16 cellular contexts compared by ENCODE assay signal in the genomic region with DNA sequence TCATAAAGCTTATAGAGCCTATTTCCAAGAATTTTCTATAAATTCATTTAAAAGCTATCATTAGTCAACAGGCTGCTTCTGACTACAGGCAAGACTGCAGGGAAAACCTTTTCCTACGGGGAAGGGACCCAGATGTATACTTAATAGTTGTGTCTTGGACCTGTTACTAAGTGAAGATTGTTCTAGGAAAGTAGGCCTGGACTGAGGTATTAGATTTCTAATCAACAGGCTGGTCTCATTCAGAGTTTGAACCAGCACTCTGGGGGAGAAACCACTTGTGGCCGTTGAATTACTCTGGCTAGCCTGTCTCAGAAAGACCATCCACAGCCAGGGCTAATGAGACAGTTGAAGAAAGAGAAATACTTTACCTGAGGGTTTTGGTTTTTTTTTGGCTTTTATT.
"Had no signal": no experiment of that assay in that cellular context is flagged by ENCODE, and none has a peak within 500 bp of the region (broad histone marks: within the 10 kb centered on the region; RNA-seq: fewer than 3 reads in every experiment).

No MANE protein-coding gene starts in this region.

- H3K27ac ChIP-seq: pancreas, testis had no signal

- ATAC-seq: activated CD4-positive, alpha-beta T cell treated with anti-CD3 and anti-CD28 coated beads for 36 hours; activated CD8-positive, alpha-beta memory T cell treated with anti-CD3 and anti-CD28 coated beads, Interleukin-2, amount 10 ng/mL, durations not matched to agents 7 days and 5 days; left cardiac atrium; naive thymus-derived CD8-positive, alpha-beta T cell; stimulated activated naive CD8-positive, alpha-beta T cell treated with anti-CD3 and anti-CD28 coated beads, Interleukin-15, amount 100 ng/mL, for 72 hours had no signal

- H3K27ac Mint-ChIP-seq: activated CD4-positive, alpha-beta memory T cell treated with anti-CD3 and anti-CD28 coated beads for 36 hours; activated CD8-positive, alpha-beta memory T cell treated with anti-CD3 and anti-CD28 coated beads, Interleukin-2, amount 10 ng/mL, durations not matched to agents 7 days and 5 days; dendritic cell treated with granulocyte-macrophage colony-stimulating factor and Interleukin-4, amounts not matched to agents 40 ng/mL and 50 ng/mL, for 4 days; memory B cell; T-helper 1 cell treated with Interleukin-12 subunit alpha and Interleukin-12 subunit beta and Interleukin-4 antibody, amounts not matched to agents 30 μg/mL and 1 μg/mL, for 36 hours had no signal

- H3K4me1 Mint-ChIP-seq: activated CD8-positive, alpha-beta memory T cell treated with anti-CD3 and anti-CD28 coated beads, Interleukin-2, amount 10 ng/mL, durations not matched to agents 7 days and 5 days; memory B cell; stimulated activated naive CD8-positive, alpha-beta T cell treated with anti-CD3 and anti-CD28 coated beads, Interleukin-15, amount 100 ng/mL, for 72 hours had no signal

- FAIRE-seq: pancreas had no signal

- H3K27me3 ChIP-seq: pancreas, testis had no signal

- H3K9me3 Mint-ChIP-seq: activated CD4-positive, alpha-beta memory T cell treated with anti-CD3 and anti-CD28 coated beads for 36 hours; dendritic cell treated with granulocyte-macrophage colony-stimulating factor and Interleukin-4, amounts not matched to agents 40 ng/mL and 50 ng/mL, for 4 days; memory B cell; naive thymus-derived CD8-positive, alpha-beta T cell; stimulated activated naive CD8-positive, alpha-beta T cell treated with anti-CD3 and anti-CD28 coated beads, Interleukin-15, amount 100 ng/mL, for 72 hours; T-helper 1 cell treated with Interleukin-12 subunit alpha and Interleukin-12 subunit beta and Interleukin-4 antibody, amounts not matched to agents 30 μg/mL and 1 μg/mL, for 36 hours had no signal

- H3K27me3 Mint-ChIP-seq: activated CD4-positive, alpha-beta memory T cell treated with anti-CD3 and anti-CD28 coated beads for 36 hours; activated CD4-positive, alpha-beta T cell treated with anti-CD3 and anti-CD28 coated beads for 36 hours; activated CD8-positive, alpha-beta memory T cell treated with anti-CD3 and anti-CD28 coated beads, Interleukin-2, amount 10 ng/mL, durations not matched to agents 7 days and 5 days; dendritic cell treated with granulocyte-macrophage colony-stimulating factor and Interleukin-4, amounts not matched to agents 40 ng/mL and 50 ng/mL, for 4 days; naive thymus-derived CD8-positive, alpha-beta T cell; stimulated activated naive CD8-positive, alpha-beta T cell treated with anti-CD3 and anti-CD28 coated beads, Interleukin-15, amount 100 ng/mL, for 72 hours had no signal

- H3K9me3 ChIP-seq: pancreas, testis had no signal

- DNase-seq: activated CD4-positive, alpha-beta memory T cell treated with anti-CD3 and anti-CD28 coated beads for 36 hours; activated CD4-positive, alpha-beta T cell treated with anti-CD3 and anti-CD28 coated beads for 36 hours; activated CD8-positive, alpha-beta memory T cell treated with anti-CD3 and anti-CD28 coated beads, Interleukin-2, amount 10 ng/mL, durations not matched to agents 7 days and 5 days; activated effector memory CD4-positive, alpha-beta T cell treated with anti-CD3 and anti-CD28 coated beads, Interleukin-2, amount 50 U/mL, for 16 hours; activated T-cell treated with anti-CD3 and anti-CD28 coated beads, Interleukin-2, amount 50 U/mL, for 1 hour; aorta; effector memory CD4-positive, alpha-beta T cell; foreskin melanocyte; left cardiac atrium; naive thymus-derived CD8-positive, alpha-beta T cell; pancreas; stimulated activated naive CD8-positive, alpha-beta T cell treated with anti-CD3 and anti-CD28 coated beads, Interleukin-15, amount 100 ng/mL, for 72 hours; testis had no signal

- H3K36me3 ChIP-seq: pancreas had no signal

- H3K4me3 ChIP-seq: pancreas, testis had no signal

- H3K4me1 ChIP-seq: pancreas, testis had no signal

- H3K36me3 Mint-ChIP-seq: activated CD8-positive, alpha-beta memory T cell treated with anti-CD3 and anti-CD28 coated beads, Interleukin-2, amount 10 ng/mL, durations not matched to agents 7 days and 5 days; memory B cell had no signal

- H3K4me3 Mint-ChIP-seq: activated CD4-positive, alpha-beta memory T cell treated with anti-CD3 and anti-CD28 coated beads for 36 hours; activated CD4-positive, alpha-beta T cell treated with anti-CD3 and anti-CD28 coated beads for 36 hours; activated CD8-positive, alpha-beta memory T cell treated with anti-CD3 and anti-CD28 coated beads, Interleukin-2, amount 10 ng/mL, durations not matched to agents 7 days and 5 days; dendritic cell treated with granulocyte-macrophage colony-stimulating factor and Interleukin-4, amounts not matched to agents 40 ng/mL and 50 ng/mL, for 4 days; memory B cell; stimulated activated naive CD8-positive, alpha-beta T cell treated with anti-CD3 and anti-CD28 coated beads, Interleukin-15, amount 100 ng/mL, for 72 hours; T-helper 1 cell treated with Interleukin-12 subunit alpha and Interleukin-12 subunit beta and Interleukin-4 antibody, amounts not matched to agents 30 μg/mL and 1 μg/mL, for 36 hours had no signal
